Comparison of ENCODE assay signal across 8 cellular contexts in genomic region chr20:57717797-57718196, GRCh38. TPM values are rescaled to one million over a fixed set of nuclear protein-coding genes. Genes with fewer than 3 reads are reported as not detected.
DNase-seq lines count a peak whose midpoint lies in the region; ATAC-seq and TF ChIP-seq lines count a peak whose summit lies in the region.

No MANE protein-coding gene starts in this region.

- 67% methylated on average over 11 of the region's 11 CpGs for WGBS in smooth muscle cell (ENCODE audit: low lambda C conversion rate)

- TF ChIP-seq CTCF in Panc1 (IDR thresholded peaks at IDR 0.05) = no peak
- no peak for TF ChIP-seq CTCF in fibroblast of the aortic adventitia (IDR thresholded peaks at IDR 0.05; ENCODE audit: insufficient read depth, low read length)
- no peak for TF ChIP-seq CTCF in smooth muscle cell (IDR thresholded peaks at IDR 0.05; ENCODE audit: borderline replicate concordance, insufficient read depth, poor library complexity, severe bottlenecking)

- no peak overlapping the region for H2AFZ ChIP-seq in smooth muscle cell (ENCODE audit: low read depth)

- intact Hi-C loops in Panc1 (cut with micrococcal nuclease; ENCODE audit: unreplicated experiment) = no loop called here

- peak overlapping the region; percentile 39 for H3K9ac ChIP-seq in smooth muscle cell (ENCODE audit: low read depth)

- POLR2A ChIA-PET in Panc1 (lab: Charles Lee) = no interaction called here

- H3K4me3 ChIP-seq in Panc1 (ENCODE audit: low read depth in 2 of 2, low read length in 2 of 2) (peak overlapping the region; percentile 16 to 48), fibroblast of the aortic adventitia (ENCODE audit: low read depth, low read length) (no peak overlapping the region), smooth muscle cell (peak overlapping the region; percentile 19)

- in situ Hi-C loops in Panc1 (cut with HindIII; ENCODE audit: low pct_unique_long_range_greater_than_20kb, low sequenced_read_pairs) = no loop called here

- H3F3A ChIP-seq in smooth muscle cell (ENCODE audit: low read depth) = peaks cover 4% of the 10 kb centered on the region

- peak; percentile 46 for ATAC-seq in Panc1
- no peak for ATAC-seq in GM19328 (IDR thresholded peaks at IDR 0.05; ENCODE audit: unreplicated experiment)
- ATAC-seq in activated CD4-positive, CD25-positive, alpha-beta regulatory T cell treated with anti-CD3 and anti-CD28 coated beads, Interleukin-2, amount 50 U/mL, for 24 hours = no peak
- no peak for ATAC-seq in esophagus mucosa

- peak overlapping the region; percentile 78 for H3K4me2 ChIP-seq in smooth muscle cell

- H3K4me1 ChIP-seq in Panc1 (ENCODE audit: control insufficient read depth, insufficient read depth, low read length) (peaks cover 34% of the 10 kb centered on the region), smooth muscle cell (ENCODE audit: low read depth) (peaks cover 16% of the 10 kb centered on the region)

- peak overlapping the region; percentile 69 for H3K27ac ChIP-seq in Panc1 (ENCODE audit: low read length)
- H3K27ac ChIP-seq in smooth muscle cell (ENCODE audit: low read depth) = peak overlapping the region; percentile 79

- H4K20me1 ChIP-seq in smooth muscle cell (ENCODE audit: low read depth) = no peaks in the 10 kb centered on the region

- DNase-seq in DMS79 treated with DMSO at 0.1 percent for 48 hours (lab: John Stamatoyannopoulos, UW) (peak; percentile 39), DMS79 (lab: John Stamatoyannopoulos, UW) (no peak), Panc1 (ENCODE audit: low read depth, low spot score) (no peak), fibroblast of the aortic adventitia (ENCODE audit: low read depth) (peak; percentile 15), smooth muscle cell (lab: John Stamatoyannopoulos, UW; ENCODE audit: unreplicated experiment) (no peak)

- CTCF ChIA-PET in Panc1 (lab: Charles Lee) = no interaction called here

- no TSS peak for BruUV-seq in Panc1 (replicated peaks; lab: Mats Ljungman, UMichigan)

- H3K27me3 ChIP-seq in Panc1 (ENCODE audit: control insufficient read depth, insufficient read depth, low read length) = no peaks in the 10 kb centered on the region
- H3K27me3 ChIP-seq in smooth muscle cell (ENCODE audit: low read depth) = no peaks in the 10 kb centered on the region

- peaks cover under 1% of the 10 kb centered on the region for H3K79me2 ChIP-seq in smooth muscle cell (ENCODE audit: low read depth)

- H3K36me3 ChIP-seq in Panc1 (ENCODE audit: control insufficient read depth, insufficient read depth, low read length) (no peaks in the 10 kb centered on the region), smooth muscle cell (ENCODE audit: low read depth) (no peaks in the 10 kb centered on the region)

- H3K9me3 ChIP-seq in Panc1 (ENCODE audit: control insufficient read depth, insufficient read depth, low read depth, low read length) = no peaks in the 10 kb centered on the region
- H3K9me3 ChIP-seq in smooth muscle cell (replicated peaks; ENCODE audit: low read depth) = no peaks in the 10 kb centered on the region

RNA-seq across cellular contexts. Expression of gene PMEPA1, which starts 8.0 kb away (rescaled TPM):
- total RNA-seq in Panc1 (2021; ENCODE audit: unreplicated experiment) (89.8 TPM), fibroblast of the aortic adventitia (ENCODE audit: low replicate concordance) (1.4 and 1.6 TPM in 2 replicates), smooth muscle cell (26.6 and 37.2 TPM in 2 replicates), esophagus mucosa (2.7 TPM)
- 103 TPM for polyA plus RNA-seq in Panc1 (2012; ENCODE audit: insufficient read length)
- polyA plus RNA-seq in smooth muscle cell = 81.9 and 143 TPM in 2 replicates

Comparison
In these comparisons a context has a peak if more than half of its experiments do, and no peak if none do; other contexts are left out.
1. DNase-seq: peak in DMS79 treated with DMSO at 0.1 percent for 48 hours (single experiment) and fibroblast of the aortic adventitia (single experiment); none in DMS79 (single experiment), Panc1 (single experiment) and smooth muscle cell (single experiment).